ENCODE assay signal across 17 cellular contexts in the genomic region with DNA sequence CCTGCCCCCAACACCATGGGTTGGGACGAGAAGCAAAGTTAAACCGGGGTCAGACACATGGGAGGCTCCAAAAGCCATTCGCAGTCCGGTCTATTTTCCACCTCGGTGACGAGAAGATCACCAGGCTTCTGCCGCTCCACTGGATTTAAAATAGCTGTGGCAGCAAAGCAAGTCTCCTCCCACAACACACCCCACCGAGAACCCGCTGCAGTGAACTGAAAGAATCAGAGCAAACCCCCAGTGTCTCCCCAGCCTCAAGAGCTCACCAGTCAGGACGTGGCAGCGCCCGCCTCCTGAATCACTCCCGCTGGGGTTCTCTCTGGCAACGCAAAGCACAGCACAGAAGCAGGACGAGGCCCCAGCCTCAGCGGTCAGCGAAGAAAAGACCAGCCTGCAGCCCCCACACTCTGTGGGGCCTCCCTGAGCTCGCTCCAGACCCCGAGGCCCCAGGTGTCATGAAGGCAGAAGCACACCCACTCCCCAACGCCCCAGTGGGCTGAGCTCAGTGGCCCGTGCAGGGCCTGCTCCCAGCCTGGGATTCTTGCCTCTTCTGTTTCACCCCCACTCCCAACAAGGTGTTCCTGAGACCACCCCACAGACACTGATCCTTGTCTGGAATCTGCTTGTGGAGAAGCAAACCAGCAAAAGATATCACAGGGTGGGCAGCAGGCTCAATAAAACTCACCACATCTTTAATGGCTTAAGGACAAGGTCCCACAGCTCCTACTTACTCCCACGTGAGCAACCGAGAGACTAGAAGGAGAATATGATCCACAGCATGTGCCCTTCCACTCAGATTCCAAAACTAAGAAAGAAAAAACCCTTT.
A peak's percentile ranks its signal among the peaks of the same experiment; 100 is the strongest.
DNase-seq lines count a peak whose midpoint lies in the region; ATAC-seq and TF ChIP-seq lines count a peak whose summit lies in the region.
"Had no signal": no experiment of that assay in that cellular context is flagged by ENCODE, and none has a peak within 500 bp of the region (broad histone marks: within the 10 kb centered on the region; RNA-seq: fewer than 3 reads in every experiment).

No MANE protein-coding gene starts in this region.

- TF ChIP-seq EP300 in stomach (IDR thresholded peaks at IDR 0.05): no peak

- H3K27ac ChIP-seq in endodermal cell (ENCODE audit: low read depth, low read length): no peak overlapping the region
- no peak overlapping the region for H3K27ac ChIP-seq in neural progenitor cell
- no peak overlapping the region for H3K27ac ChIP-seq in stomach
- no peak overlapping the region for H3K27ac ChIP-seq in MM.1S (ENCODE audit: low read length)
- H3K27ac ChIP-seq: 22Rv1, KMS-11 had no signal

- peak overlapping the region; percentile 68 for H2AFZ ChIP-seq in neural progenitor cell (replicated peaks)
- no peak overlapping the region for H2AFZ ChIP-seq in MM.1S (ENCODE audit: low read length)

- H3K4me1 ChIP-seq in endodermal cell (ENCODE audit: control insufficient read depth, insufficient read depth, low read length) (no peaks in the 10 kb centered on the region), neural progenitor cell (peaks cover 32% of the 10 kb centered on the region), stomach (no peaks in the 10 kb centered on the region), MM.1S (ENCODE audit: low read length) (no peaks in the 10 kb centered on the region)
- H3K4me1 ChIP-seq: BE2C had no signal

- H4K20me1 ChIP-seq in neural progenitor cell (ENCODE audit: low read depth) (no peaks in the 10 kb centered on the region), MM.1S (ENCODE audit: insufficient read depth, low read length) (no peaks in the 10 kb centered on the region)

- no peak overlapping the region for H3K27ac Mint-ChIP-seq in endodermal cell
- H3K27ac Mint-ChIP-seq in neural progenitor cell: peak overlapping the region; percentile 50
- H3K27ac Mint-ChIP-seq in stimulated activated effector memory CD8-positive, alpha-beta T cell treated with anti-CD3 and anti-CD28 coated beads, Interleukin-12 subunit alpha, Interleukin-12 subunit beta, amount 100 ng/mL, for 72 hours: no peak overlapping the region
- H3K27ac Mint-ChIP-seq: CD8-positive, alpha-beta T cell had no signal

- TF ChIP-seq CTCF in endodermal cell (conservative IDR thresholded peaks at IDR 0.05) (no peak), neural progenitor cell (IDR thresholded peaks at IDR 0.05) (no peak), stomach (IDR thresholded peaks at IDR 0.05) (no peak), MM.1S (IDR thresholded peaks at IDR 0.05; ENCODE audit: low read length) (no peak)

- H3K4me1 Mint-ChIP-seq in endodermal cell (no peaks in the 10 kb centered on the region), neural progenitor cell (peaks cover 36% of the 10 kb centered on the region)
- H3K4me1 Mint-ChIP-seq in stimulated activated effector memory CD8-positive, alpha-beta T cell treated with anti-CD3 and anti-CD28 coated beads, Interleukin-12 subunit alpha, Interleukin-12 subunit beta, amount 100 ng/mL, for 72 hours: no peaks in the 10 kb centered on the region

- H3K27me3 ChIP-seq in endodermal cell (ENCODE audit: control insufficient read depth, insufficient read depth, low read length, poor library complexity, severe bottlenecking): no peaks in the 10 kb centered on the region
- H3K27me3 ChIP-seq in neural progenitor cell: no peaks in the 10 kb centered on the region
- peaks cover 0 to 8% (median 0%) of the 10 kb centered on the region in 3 donors for H3K27me3 ChIP-seq in stomach
- no peaks in the 10 kb centered on the region; the same call in none of the 2 replicates for H3K27me3 ChIP-seq in MM.1S (replicated peaks; ENCODE audit: insufficient read depth, low read length)
- H3K27me3 ChIP-seq: BE2C had no signal

- no peak for TF ChIP-seq POLR2A in stomach (IDR thresholded peaks at IDR 0.05)

- no peaks in the 10 kb centered on the region for H3K79me2 ChIP-seq in neural progenitor cell (ENCODE audit: low read depth)
- H3K79me2 ChIP-seq in MM.1S (ENCODE audit: low read length): no peaks in the 10 kb centered on the region

- H3K27me3 Mint-ChIP-seq in endodermal cell (ENCODE audit: insufficient read depth): no peaks in the 10 kb centered on the region
- peaks cover 14% of the 10 kb centered on the region for H3K27me3 Mint-ChIP-seq in neural progenitor cell (ENCODE audit: insufficient read depth, low read depth)

- H3F3A ChIP-seq in neural progenitor cell (ENCODE audit: low read depth) (no peaks in the 10 kb centered on the region), MM.1S (ENCODE audit: insufficient read depth, low read length) (no peaks in the 10 kb centered on the region)

- intact Hi-C loops in stomach (cut with DNase I; ENCODE audit: low total_unique reads): no loop called here

- ATAC-seq in stimulated activated effector memory CD8-positive, alpha-beta T cell treated with anti-CD3 and anti-CD28 coated beads, Interleukin-12 subunit alpha, Interleukin-12 subunit beta, amount 100 ng/mL, for 72 hours: no peak
- ATAC-seq: CD8-positive, alpha-beta T cell; Panc1 had no signal

- DNase-seq in activated CD8-positive, alpha-beta memory T cell treated with anti-CD3 and anti-CD28 coated beads, Interleukin-2, amount 50 U/mL, for 48 hours: peak; percentile 13
- DNase-seq in activated CD8-positive, alpha-beta memory T cell treated with anti-CD3 and anti-CD28 coated beads, Interleukin-2, amount 50 U/mL, for 4 hours: no peak
- DNase-seq in endodermal cell: peak; percentile 40
- no peak for DNase-seq in neural progenitor cell (ENCODE audit: low spot score)
- DNase-seq in stomach: peak; percentile 17
- no peak for DNase-seq in MM.1S
- no peak for DNase-seq in midbrain (lab: John Stamatoyannopoulos, UW)
- DNase-seq in stimulated activated effector memory CD8-positive, alpha-beta T cell treated with anti-CD3 and anti-CD28 coated beads, Interleukin-12 subunit alpha, Interleukin-12 subunit beta, amount 100 ng/mL, for 72 hours (ENCODE audit: low spot score in 2 of 2): no peak
- DNase-seq: BE2C; CD8-positive, alpha-beta T cell; H7; NCI-H1092 treated with DMSO at 0.1 percent for 48 hours; NCI-H2081 treated with DMSO at 0.1 percent for 48 hours; NCI-H510A treated with DMSO at 0.1 percent for 48 hours had no signal

- H3K36me3 Mint-ChIP-seq in endodermal cell (ENCODE audit: low read depth) (peaks cover 3% of the 10 kb centered on the region), neural progenitor cell (peaks cover 6% of the 10 kb centered on the region)
- no peaks in the 10 kb centered on the region for H3K36me3 Mint-ChIP-seq in stimulated activated effector memory CD8-positive, alpha-beta T cell treated with anti-CD3 and anti-CD28 coated beads, Interleukin-12 subunit alpha, Interleukin-12 subunit beta, amount 100 ng/mL, for 72 hours
- H3K36me3 Mint-ChIP-seq: CD8-positive, alpha-beta T cell had no signal

- 90 to 95% methylated on average over 12 to 23 of the region's 23 CpGs for WGBS in endodermal cell (ENCODE audit: insufficient coverage in 1 of 2, insufficient read length in 1 of 2), 2 experiments
- WGBS in stomach, 5 donors: 81 to 87% (median 85%) methylated on average over 16 to 23 of the region's 23 CpGs

- H3K9me3 Mint-ChIP-seq in endodermal cell (peaks cover 48% of the 10 kb centered on the region), neural progenitor cell (peaks cover 35% of the 10 kb centered on the region)
- H3K9me3 Mint-ChIP-seq in stimulated activated effector memory CD8-positive, alpha-beta T cell treated with anti-CD3 and anti-CD28 coated beads, Interleukin-12 subunit alpha, Interleukin-12 subunit beta, amount 100 ng/mL, for 72 hours: peaks cover 19% of the 10 kb centered on the region

- H3K4me2 ChIP-seq in neural progenitor cell (peak overlapping the region; percentile 27), MM.1S (ENCODE audit: low read depth, low read length) (no peak overlapping the region)
- H3K4me2 ChIP-seq: KMS-11 had no signal

- H3K4me3 ChIP-seq in endodermal cell (ENCODE audit: low read length) (no peak overlapping the region), neural progenitor cell (no peak overlapping the region), stomach (no peak overlapping the region), MM.1S (ENCODE audit: low read length) (no peak overlapping the region)

- H3K4me3 Mint-ChIP-seq in endodermal cell: no peak overlapping the region
- peak overlapping the region; percentile 15 for H3K4me3 Mint-ChIP-seq in neural progenitor cell
- H3K4me3 Mint-ChIP-seq in stimulated activated effector memory CD8-positive, alpha-beta T cell treated with anti-CD3 and anti-CD28 coated beads, Interleukin-12 subunit alpha, Interleukin-12 subunit beta, amount 100 ng/mL, for 72 hours: no peak overlapping the region
- H3K4me3 Mint-ChIP-seq: CD8-positive, alpha-beta T cell had no signal

- H3K9me3 ChIP-seq in endodermal cell (ENCODE audit: control insufficient read depth, low read length) (peaks cover 24% of the 10 kb centered on the region), neural progenitor cell (ENCODE audit: low read depth) (no peaks in the 10 kb centered on the region), stomach (peaks cover 24 to 45% (median 36%) of the 10 kb centered on the region in 4 donors), MM.1S (replicated peaks; ENCODE audit: insufficient read depth, low read length) (no peaks in the 10 kb centered on the region)
- H3K9me3 ChIP-seq: BE2C had no signal

- H3K9ac ChIP-seq in endodermal cell (ENCODE audit: extremely low read depth, low read length, poor library complexity, severe bottlenecking) (no peak overlapping the region), neural progenitor cell (no peak overlapping the region), MM.1S (ENCODE audit: low read length) (no peak overlapping the region)
- H3K9ac ChIP-seq: KMS-11 had no signal

- no peaks in the 10 kb centered on the region for H3K9me2 ChIP-seq in MM.1S (replicated peaks; ENCODE audit: insufficient read depth, low read length)

- H3K36me3 ChIP-seq in endodermal cell (ENCODE audit: control insufficient read depth, insufficient read depth, low read length): no peaks in the 10 kb centered on the region
- no peaks in the 10 kb centered on the region for H3K36me3 ChIP-seq in neural progenitor cell
- no peaks in the 10 kb centered on the region for H3K36me3 ChIP-seq in stomach
- H3K36me3 ChIP-seq in MM.1S (replicated peaks; ENCODE audit: insufficient read depth, low read length): no peaks in the 10 kb centered on the region
- H3K36me3 ChIP-seq: BE2C had no signal

Comparison
In these comparisons a context has a peak if more than half of its experiments do, and no peak if none do; other contexts are left out.
1. DNase-seq: peak in activated CD8-positive, alpha-beta memory T cell treated with anti-CD3 and anti-CD28 coated beads, Interleukin-2, amount 50 U/mL, for 48 hours (single experiment), endodermal cell (single experiment) and stomach (single experiment); none in activated CD8-positive, alpha-beta memory T cell treated with anti-CD3 and anti-CD28 coated beads, Interleukin-2, amount 50 U/mL, for 4 hours (single experiment), neural progenitor cell (single experiment), MM.1S (single experiment), midbrain (single experiment) and stimulated activated effector memory CD8-positive, alpha-beta T cell treated with anti-CD3 and anti-CD28 coated beads, Interleukin-12 subunit alpha, Interleukin-12 subunit beta, amount 100 ng/mL, for 72 hours (0 of 2).